Comparison of ENCODE assay signal across 8 cellular contexts in the genomic region with DNA sequence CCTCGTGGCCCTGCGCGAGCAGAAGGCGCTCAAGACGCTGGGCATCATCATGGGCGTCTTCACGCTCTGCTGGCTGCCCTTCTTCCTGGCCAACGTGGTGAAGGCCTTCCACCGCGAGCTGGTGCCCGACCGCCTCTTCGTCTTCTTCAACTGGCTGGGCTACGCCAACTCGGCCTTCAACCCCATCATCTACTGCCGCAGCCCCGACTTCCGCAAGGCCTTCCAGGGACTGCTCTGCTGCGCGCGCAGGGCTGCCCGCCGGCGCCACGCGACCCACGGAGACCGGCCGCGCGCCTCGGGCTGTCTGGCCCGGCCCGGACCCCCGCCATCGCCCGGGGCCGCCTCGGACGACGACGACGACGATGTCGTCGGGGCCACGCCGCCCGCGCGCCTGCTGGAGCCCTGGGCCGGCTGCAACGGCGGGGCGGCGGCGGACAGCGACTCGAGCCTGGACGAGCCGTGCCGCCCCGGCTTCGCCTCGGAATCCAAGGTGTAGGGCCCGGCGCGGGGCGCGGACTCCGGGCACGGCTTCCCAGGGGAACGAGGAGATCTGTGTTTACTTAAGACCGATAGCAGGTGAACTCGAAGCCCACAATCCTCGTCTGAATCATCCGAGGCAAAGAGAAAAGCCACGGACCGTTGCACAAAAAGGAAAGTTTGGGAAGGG. TPM values are rescaled to one million over a fixed set of nuclear protein-coding genes. Genes with fewer than 3 reads are reported as not detected.
A peak's percentile ranks its signal among the peaks of the same experiment; 100 is the strongest.
DNase-seq lines count a peak whose midpoint lies in the region; ATAC-seq and TF ChIP-seq lines count a peak whose summit lies in the region.

No MANE protein-coding gene starts in this region.

- H3K36me3 ChIP-seq in WERI-Rb-1 = no peaks in the 10 kb centered on the region

- no peaks in the 10 kb centered on the region for H3K36me3 Mint-ChIP-seq in activated CD4-positive, alpha-beta T cell treated with anti-CD3 and anti-CD28 coated beads for 36 hours (ENCODE audit: low read depth)

- ATAC-seq in activated CD4-positive, alpha-beta T cell treated with anti-CD3 and anti-CD28 coated beads for 36 hours = no peak
- ATAC-seq in foreskin keratinocyte (peak; percentile 17), HG03520 (IDR thresholded peaks at IDR 0.05; ENCODE audit: unreplicated experiment) (no peak), HG03135 (IDR thresholded peaks at IDR 0.05; ENCODE audit: unreplicated experiment) (no peak)

- H3K27ac ChIP-seq in WERI-Rb-1 (no peak overlapping the region), foreskin keratinocyte (no peak overlapping the region)

- H3K27me3 Mint-ChIP-seq in activated CD4-positive, alpha-beta T cell treated with anti-CD3 and anti-CD28 coated beads for 36 hours = peaks cover 56% of the 10 kb centered on the region

- no peak overlapping the region for H3K27ac Mint-ChIP-seq in activated CD4-positive, alpha-beta T cell treated with anti-CD3 and anti-CD28 coated beads for 36 hours

- no peaks in the 10 kb centered on the region for H3K9me3 ChIP-seq in WERI-Rb-1 (ENCODE audit: severe bottlenecking)

- H3K4me1 Mint-ChIP-seq in activated CD4-positive, alpha-beta T cell treated with anti-CD3 and anti-CD28 coated beads for 36 hours = peaks cover 16% of the 10 kb centered on the region

- no peaks in the 10 kb centered on the region for H3K4me1 ChIP-seq in foreskin keratinocyte

- CTCF ChIA-PET in activated CD4-positive, alpha-beta T cell treated with anti-CD3 and anti-CD28 coated beads for 36 hours (lab: Charles Lee) = no interaction called here

- intact Hi-C loops in activated CD4-positive, alpha-beta T cell treated with anti-CD3 and anti-CD28 coated beads for 36 hours (cut with DNase I, micrococcal nuclease) = no loop called here
- intact Hi-C loops in posterior vena cava (cut with DNase I) = no loop called here

- DNase-seq in activated CD4-positive, alpha-beta T cell treated with anti-CD3 and anti-CD28 coated beads for 36 hours = peak; percentile 31
- DNase-seq in activated CD4-positive, alpha-beta T cell treated with anti-CD3 and anti-CD28 coated beads, Interleukin-2, amount 50 U/mL, for 4 hours = no peak
- DNase-seq in WERI-Rb-1 (peak; percentile 49), foreskin keratinocyte (no peak), posterior vena cava (ENCODE audit: low spot score) (peak; percentile 83), NCI-H2107 (lab: John Stamatoyannopoulos, UW) (no peak)

- peak overlapping the region; percentile 52 for H3K4me3 Mint-ChIP-seq in activated CD4-positive, alpha-beta T cell treated with anti-CD3 and anti-CD28 coated beads for 36 hours

- TF ChIP-seq CTCF in WERI-Rb-1 (IDR thresholded peaks at IDR 0.05; ENCODE audit: low read depth, low read length) = no peak
- TF ChIP-seq CTCF in foreskin keratinocyte (conservative IDR thresholded peaks at IDR 0.05) = no peak

- H3K9me3 Mint-ChIP-seq in activated CD4-positive, alpha-beta T cell treated with anti-CD3 and anti-CD28 coated beads for 36 hours (ENCODE audit: low read depth) = no peaks in the 10 kb centered on the region

- POLR2A ChIA-PET in activated CD4-positive, alpha-beta T cell treated with anti-CD3 and anti-CD28 coated beads for 36 hours (lab: Charles Lee) = interaction anchor here (0.6 kb wide), 1 partner anchor 24 kb away, joined by 3 read pairs; no protein-coding TSS in a partner anchor

- H3K4me3 ChIP-seq in WERI-Rb-1 (ENCODE audit: low read depth, low read length) = peak overlapping the region; percentile 22

- H3K27me3 ChIP-seq in WERI-Rb-1 (ENCODE audit: insufficient read depth, low read depth, severe bottlenecking) (peaks cover 34% of the 10 kb centered on the region), foreskin keratinocyte (peaks cover 60% of the 10 kb centered on the region)

RNA-seq across cellular contexts. Expression of a gene that starts 1.5 kb away (rescaled TPM):
- not detected for total RNA-seq in activated CD4-positive, alpha-beta T cell treated with anti-CD3 and anti-CD28 coated beads for 36 hours
- total RNA-seq in foreskin keratinocyte (0.41 and 0.53 TPM in 2 replicates), posterior vena cava (under 1 TPM; 0.14 to 0.32 TPM)
- polyA plus RNA-seq in foreskin keratinocyte = 0.22 and 0.42 TPM in 2 replicates

Comparison
In these comparisons a context has a peak if more than half of its experiments do, and no peak if none do; other contexts are left out.
1. DNase-seq: peak in activated CD4-positive, alpha-beta T cell treated with anti-CD3 and anti-CD28 coated beads for 36 hours (single experiment), WERI-Rb-1 (single experiment) and posterior vena cava (single experiment); none in activated CD4-positive, alpha-beta T cell treated with anti-CD3 and anti-CD28 coated beads, Interleukin-2, amount 50 U/mL, for 4 hours (0 of 2), foreskin keratinocyte (0 of 2) and NCI-H2107 (single experiment).